ENCODE assay signal across 30 cellular contexts in the genomic region with DNA sequence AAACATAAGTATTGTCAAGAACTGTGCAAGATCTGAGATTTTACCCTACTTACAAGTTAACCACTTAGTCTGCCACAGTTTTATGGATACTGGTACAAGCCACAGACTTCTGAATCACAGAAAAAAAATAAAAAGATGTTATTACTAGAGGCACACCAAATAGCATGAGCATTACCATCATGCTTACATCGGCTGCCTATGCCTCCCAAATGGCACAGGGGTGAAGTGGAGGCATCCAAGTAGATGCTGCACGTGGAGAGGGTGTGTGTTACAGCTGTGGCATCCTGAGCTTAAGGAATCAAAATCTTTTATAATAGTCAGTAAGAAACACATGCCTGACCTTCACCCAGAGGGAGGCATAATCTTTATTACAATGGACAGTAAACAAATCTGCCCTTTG.
"Had no signal": no experiment of that assay in that cellular context is flagged by ENCODE, and none has a peak within 500 bp of the region (broad histone marks: within the 10 kb centered on the region; RNA-seq: fewer than 3 reads in every experiment).

No MANE protein-coding gene starts in this region.

- H3K4me1 Mint-ChIP-seq: activated CD8-positive, alpha-beta memory T cell treated with anti-CD3 and anti-CD28 coated beads, Interleukin-2, amount 10 ng/mL, durations not matched to agents 7 days and 5 days; activated naive CD4-positive, alpha-beta T cell treated with anti-CD3 and anti-CD28 coated beads, Interleukin-2, amount 50 U/mL, for 24 hours; activated naive CD8-positive, alpha-beta T cell treated with anti-CD3 and anti-CD28 coated beads, Interleukin-2, amount 50 U/mL, for 24 hours had no signal

- H3K27me3 Mint-ChIP-seq: activated CD8-positive, alpha-beta memory T cell treated with anti-CD3 and anti-CD28 coated beads, Interleukin-2, amount 10 ng/mL, durations not matched to agents 7 days and 5 days; activated naive CD4-positive, alpha-beta T cell treated with anti-CD3 and anti-CD28 coated beads, Interleukin-2, amount 50 U/mL, for 24 hours; activated naive CD8-positive, alpha-beta T cell treated with anti-CD3 and anti-CD28 coated beads, Interleukin-2, amount 50 U/mL, for 24 hours; activated T-cell treated with anti-CD3 and anti-CD28 coated beads, Interleukin-2, amount 50 U/mL, for 24 hours had no signal

- H3K36me3 ChIP-seq: ascending aorta, brain microvascular endothelial cell, cardiac muscle cell, MG63 had no signal

- FAIRE-seq: RCC 7860 had no signal

- H3K27ac Mint-ChIP-seq: activated CD8-positive, alpha-beta memory T cell treated with anti-CD3 and anti-CD28 coated beads, Interleukin-2, amount 10 ng/mL, durations not matched to agents 7 days and 5 days; activated CD8-positive, alpha-beta T cell treated with anti-CD3 and anti-CD28 coated beads, Interleukin-2, amount 10 ng/mL, durations not matched to agents 7 days and 5 days; activated naive CD4-positive, alpha-beta T cell treated with anti-CD3 and anti-CD28 coated beads, Interleukin-2, amount 50 U/mL, for 24 hours; activated naive CD8-positive, alpha-beta T cell treated with anti-CD3 and anti-CD28 coated beads, Interleukin-2, amount 50 U/mL, for 24 hours; activated T-cell treated with anti-CD3 and anti-CD28 coated beads, Interleukin-2, amount 50 U/mL, for 24 hours; activated T-helper 1 cell treated with anti-CD3 and anti-CD28 coated beads, Interleukin-12 subunit alpha, Interleukin-12 subunit beta, Interleukin-2, Interleukin-4 antibody, amounts not matched to agents 30 ng/mL and 10 ng/mL and 1 ng/mL, durations not matched to agents 14 hours and 24 hours and 36 hours; T-helper 1 cell treated with Interleukin-12 subunit alpha and Interleukin-12 subunit beta and Interleukin-4 antibody, amounts not matched to agents 30 μg/mL and 1 μg/mL, for 36 hours; WTC11 had no signal

- H3K9me3 ChIP-seq: ascending aorta, MG63 had no signal

- DNase-seq: activated CD4-positive, alpha-beta T cell treated with anti-CD3 and anti-CD28 coated beads for 48 hours; activated CD4-positive, alpha-beta T cell treated with anti-CD3 and anti-CD28 coated beads, Interleukin-2, amount 50 U/mL, for 4 hours; activated CD4-positive, CD25-positive, alpha-beta regulatory T cell treated with anti-CD3 and anti-CD28 coated beads, Interleukin-2, amount 50 U/mL, for 72 hours; activated CD8-positive, alpha-beta memory T cell treated with anti-CD3 and anti-CD28 coated beads, Interleukin-2, amount 10 ng/mL, durations not matched to agents 7 days and 5 days; activated CD8-positive, alpha-beta T cell treated with anti-CD3 and anti-CD28 coated beads, Interleukin-2, amount 10 ng/mL, durations not matched to agents 7 days and 5 days; activated effector memory CD4-positive, alpha-beta T cell treated with Interleukin-2 at 50 U/mL for 16 hours; activated naive CD4-positive, alpha-beta T cell; activated naive CD8-positive, alpha-beta T cell treated with anti-CD3 and anti-CD28 coated beads, Interleukin-2, amount 50 U/mL, for 24 hours; activated T-cell treated with anti-CD3 and anti-CD28 coated beads, Interleukin-2, amount 50 U/mL, for 24 hours; amniotic stem cell; brain microvascular endothelial cell; MG63; MV-4-11; NCI-H1092 treated with DMSO at 0.1 percent for 48 hours; NCI-H1417 treated with DMSO at 0.1 percent for 48 hours; NCI-H1694; NCI-H2029; NCI-H2107; NCI-H345; NCI-H510A; NCI-H526 treated with DMSO at 0.1 percent for 48 hours; SHP77 had no signal

- H3K27me3 ChIP-seq: ascending aorta, brain microvascular endothelial cell, cardiac muscle cell, MG63 had no signal

- H3K36me3 Mint-ChIP-seq: activated CD8-positive, alpha-beta memory T cell treated with anti-CD3 and anti-CD28 coated beads, Interleukin-2, amount 10 ng/mL, durations not matched to agents 7 days and 5 days; activated naive CD4-positive, alpha-beta T cell treated with anti-CD3 and anti-CD28 coated beads, Interleukin-2, amount 50 U/mL, for 24 hours had no signal

- H3K4me1 ChIP-seq: ascending aorta had no signal

- H3K9me3 Mint-ChIP-seq: activated naive CD4-positive, alpha-beta T cell treated with anti-CD3 and anti-CD28 coated beads, Interleukin-2, amount 50 U/mL, for 24 hours; activated naive CD8-positive, alpha-beta T cell treated with anti-CD3 and anti-CD28 coated beads, Interleukin-2, amount 50 U/mL, for 24 hours; activated T-cell treated with anti-CD3 and anti-CD28 coated beads, Interleukin-2, amount 50 U/mL, for 24 hours; activated T-helper 1 cell treated with anti-CD3 and anti-CD28 coated beads, Interleukin-12 subunit alpha, Interleukin-12 subunit beta, Interleukin-2, Interleukin-4 antibody, amounts not matched to agents 30 ng/mL and 10 ng/mL and 1 ng/mL, durations not matched to agents 14 hours and 24 hours and 36 hours; T-helper 1 cell treated with Interleukin-12 subunit alpha and Interleukin-12 subunit beta and Interleukin-4 antibody, amounts not matched to agents 30 μg/mL and 1 μg/mL, for 36 hours had no signal

- H3K4me2 ChIP-seq: KMS-11 had no signal

- H3K9ac ChIP-seq: KMS-11 had no signal

- H3K4me3 ChIP-seq: ascending aorta, cardiac muscle cell, MG63 had no signal

- H3K27ac ChIP-seq: ascending aorta, brain microvascular endothelial cell, cardiac muscle cell, KMS-11 had no signal

- H3K4me3 Mint-ChIP-seq: activated CD8-positive, alpha-beta memory T cell treated with anti-CD3 and anti-CD28 coated beads, Interleukin-2, amount 10 ng/mL, durations not matched to agents 7 days and 5 days; activated CD8-positive, alpha-beta T cell treated with anti-CD3 and anti-CD28 coated beads, Interleukin-2, amount 10 ng/mL, durations not matched to agents 7 days and 5 days; activated naive CD4-positive, alpha-beta T cell treated with anti-CD3 and anti-CD28 coated beads, Interleukin-2, amount 50 U/mL, for 24 hours; activated naive CD8-positive, alpha-beta T cell treated with anti-CD3 and anti-CD28 coated beads, Interleukin-2, amount 50 U/mL, for 24 hours; activated T-cell treated with anti-CD3 and anti-CD28 coated beads, Interleukin-2, amount 50 U/mL, for 24 hours; activated T-helper 1 cell treated with anti-CD3 and anti-CD28 coated beads, Interleukin-12 subunit alpha, Interleukin-12 subunit beta, Interleukin-2, Interleukin-4 antibody, amounts not matched to agents 30 ng/mL and 10 ng/mL and 1 ng/mL, durations not matched to agents 14 hours and 24 hours and 36 hours; T-helper 1 cell treated with Interleukin-12 subunit alpha and Interleukin-12 subunit beta and Interleukin-4 antibody, amounts not matched to agents 30 μg/mL and 1 μg/mL, for 36 hours; WTC11 had no signal
